In the genomic region with DNA sequence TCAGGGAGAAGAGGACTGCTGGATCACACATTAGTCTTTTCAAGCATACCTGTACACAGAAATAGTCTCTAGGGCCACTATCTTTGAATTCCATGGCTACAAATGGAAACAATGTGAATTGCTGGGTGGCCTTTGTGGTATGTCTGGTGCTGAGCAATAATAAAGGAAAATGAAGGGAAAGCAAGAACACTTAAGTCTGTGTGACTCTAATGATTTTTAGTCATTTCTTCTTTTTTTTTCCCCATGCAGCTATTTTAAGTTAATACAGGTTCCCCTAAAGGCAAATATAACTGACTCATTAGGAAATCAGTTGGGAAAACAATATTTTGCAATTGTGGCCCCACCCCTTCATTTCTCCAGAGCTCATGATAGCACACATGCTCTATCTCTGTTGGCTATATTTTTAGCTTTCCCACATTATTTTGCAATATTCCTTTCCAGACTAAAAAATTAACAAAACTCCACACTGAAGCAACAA, we compare ENCODE assay signal across 1 cellular context.
TF ChIP-seq lines count a peak whose summit lies in the region.

No MANE protein-coding gene starts in this region.

TF ChIP-seq in SK-N-SH treated with all-trans-retinoic acid at 6 μM for 48 hours, 23 proteins besides CTCF, POLR2A, EP300 and RAD21 (continued from another document):
- TF ChIP-seq, protein P1, sequence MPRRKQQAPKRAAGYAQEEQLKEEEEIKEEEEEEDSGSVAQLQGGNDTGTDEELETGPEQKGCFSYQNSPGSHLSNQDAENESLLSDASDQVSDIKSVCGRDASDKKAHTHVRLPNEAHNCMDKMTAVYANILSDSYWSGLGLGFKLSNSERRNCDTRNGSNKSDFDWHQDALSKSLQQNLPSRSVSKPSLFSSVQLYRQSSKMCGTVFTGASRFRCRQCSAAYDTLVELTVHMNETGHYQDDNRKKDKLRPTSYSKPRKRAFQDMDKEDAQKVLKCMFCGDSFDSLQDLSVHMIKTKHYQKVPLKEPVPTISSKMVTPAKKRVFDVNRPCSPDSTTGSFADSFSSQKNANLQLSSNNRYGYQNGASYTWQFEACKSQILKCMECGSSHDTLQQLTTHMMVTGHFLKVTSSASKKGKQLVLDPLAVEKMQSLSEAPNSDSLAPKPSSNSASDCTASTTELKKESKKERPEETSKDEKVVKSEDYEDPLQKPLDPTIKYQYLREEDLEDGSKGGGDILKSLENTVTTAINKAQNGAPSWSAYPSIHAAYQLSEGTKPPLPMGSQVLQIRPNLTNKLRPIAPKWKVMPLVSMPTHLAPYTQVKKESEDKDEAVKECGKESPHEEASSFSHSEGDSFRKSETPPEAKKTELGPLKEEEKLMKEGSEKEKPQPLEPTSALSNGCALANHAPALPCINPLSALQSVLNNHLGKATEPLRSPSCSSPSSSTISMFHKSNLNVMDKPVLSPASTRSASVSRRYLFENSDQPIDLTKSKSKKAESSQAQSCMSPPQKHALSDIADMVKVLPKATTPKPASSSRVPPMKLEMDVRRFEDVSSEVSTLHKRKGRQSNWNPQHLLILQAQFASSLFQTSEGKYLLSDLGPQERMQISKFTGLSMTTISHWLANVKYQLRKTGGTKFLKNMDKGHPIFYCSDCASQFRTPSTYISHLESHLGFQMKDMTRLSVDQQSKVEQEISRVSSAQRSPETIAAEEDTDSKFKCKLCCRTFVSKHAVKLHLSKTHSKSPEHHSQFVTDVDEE (CRISPR knock-in tag; IDR thresholded peaks at IDR 0.05) = no peak
- TF ChIP-seq, protein P2, sequence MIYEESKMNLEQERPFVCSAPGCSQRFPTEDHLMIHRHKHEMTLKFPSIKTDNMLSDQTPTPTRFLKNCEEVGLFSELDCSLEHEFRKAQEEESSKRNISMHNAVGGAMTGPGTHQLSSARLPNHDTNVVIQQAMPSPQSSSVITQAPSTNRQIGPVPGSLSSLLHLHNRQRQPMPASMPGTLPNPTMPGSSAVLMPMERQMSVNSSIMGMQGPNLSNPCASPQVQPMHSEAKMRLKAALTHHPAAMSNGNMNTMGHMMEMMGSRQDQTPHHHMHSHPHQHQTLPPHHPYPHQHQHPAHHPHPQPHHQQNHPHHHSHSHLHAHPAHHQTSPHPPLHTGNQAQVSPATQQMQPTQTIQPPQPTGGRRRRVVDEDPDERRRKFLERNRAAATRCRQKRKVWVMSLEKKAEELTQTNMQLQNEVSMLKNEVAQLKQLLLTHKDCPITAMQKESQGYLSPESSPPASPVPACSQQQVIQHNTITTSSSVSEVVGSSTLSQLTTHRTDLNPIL (CRISPR knock-in tag; IDR thresholded peaks at IDR 0.05; ENCODE audit: low read depth) = no peak
- no peak for TF ChIP-seq TCF4 (CRISPR knock-in tag; IDR thresholded peaks at IDR 0.05; ENCODE audit: borderline replicate concordance)
TF ChIP-seq in SK-N-SH treated with all-trans-retinoic acid at 6 μM for 48 hours: peak in this region for 0.
